In genomic region chr10:7744307-7744706, GRCh38 we compare ENCODE assay signal across 2 cellular contexts.
TF ChIP-seq lines count a peak whose summit lies in the region.

No MANE protein-coding gene starts in this region.

TF ChIP-seq in HepG2, 621 proteins besides CTCF, POLR2A, EP300 and RAD21:
- peak; percentile 94 for TF ChIP-seq RBM22 (optimal IDR thresholded peaks at IDR 0.05; ENCODE audit: low read length)
- TF ChIP-seq CHD2 (IDR thresholded peaks at IDR 0.05; ENCODE audit: low read depth, low read length) = no peak
- peak; percentile 57 for TF ChIP-seq POLR2G (IDR thresholded peaks at IDR 0.05; ENCODE audit: low read depth, low read length)
- TF ChIP-seq SSRP1 (CRISPR knock-in tag; IDR thresholded peaks at IDR 0.05) = 0 out of 2 replicates have a peak, but pooled peaks have one; percentile 30

TF ChIP-seq in H1, 55 proteins besides CTCF, POLR2A, EP300 and RAD21:
- TF ChIP-seq CHD7 (IDR thresholded peaks at IDR 0.05; ENCODE audit: insufficient replicate concordance, low read length) (no peak), EZH2 (IDR thresholded peaks at IDR 0.05; ENCODE audit: low read depth, low read length, severe bottlenecking) (no peak), CBX5 (IDR thresholded peaks at IDR 0.05; ENCODE audit: low read depth, low read length) (no peak), EGR1 (IDR thresholded peaks at IDR 0.05; ENCODE audit: borderline replicate concordance, low read depth, low read length) (no peak), POLR2AphosphoS5 (IDR thresholded peaks at IDR 0.05; ENCODE audit: low read depth, low read length) (no peak), POU5F1 (IDR thresholded peaks at IDR 0.05; ENCODE audit: low read depth, low read length) (no peak), NRF1 (IDR thresholded peaks at IDR 0.05; ENCODE audit: low read depth, low read length) (no peak), SUZ12 (IDR thresholded peaks at IDR 0.05; ENCODE audit: low read length) (no peak), BACH1 (IDR thresholded peaks at IDR 0.05; ENCODE audit: low read length) (no peak), SRF (IDR thresholded peaks at IDR 0.05; ENCODE audit: low read depth, low read length) (no peak), RXRA (IDR thresholded peaks at IDR 0.05; ENCODE audit: insufficient read depth, low read depth, low read length) (no peak)
